8 cellular contexts compared by ENCODE assay signal in genomic region chr7:3300221-3300650, GRCh38. TPM values are rescaled to one million over a fixed set of nuclear protein-coding genes. Genes with fewer than 3 reads are reported as not detected.
DNase-seq lines count a peak whose midpoint lies in the region; ATAC-seq and TF ChIP-seq lines count a peak whose summit lies in the region.

No MANE protein-coding gene starts in this region.

- ATAC-seq in GM21367 (IDR thresholded peaks at IDR 0.05; ENCODE audit: unreplicated experiment), result no peak

- peak; percentile 30 for DNase-seq in NCI-H1436 (lab: John Stamatoyannopoulos, UW)
- DNase-seq in NCI-H1436 treated with DMSO at 0.1 percent for 48 hours (lab: John Stamatoyannopoulos, UW), result no peak
- DNase-seq in SK-N-MC (ENCODE audit: low read depth, low spot score), result no peak
- DNase-seq in left ventricle myocardium inferior, result no peak
- no peak for DNase-seq in LoVo (ENCODE audit: low spot score)
- DNase-seq in foreskin melanocyte, result no peak

- no peak for TF ChIP-seq CTCF in left ventricle myocardium inferior (IDR thresholded peaks at IDR 0.05; ENCODE audit: borderline replicate concordance)

- H3K36me3 ChIP-seq in SK-N-MC (ENCODE audit: insufficient read depth, low read length), result peaks cover 3% of the 10 kb centered on the region; the same call in 1 of the 2 replicates
- no peaks in the 10 kb centered on the region for H3K36me3 ChIP-seq in left ventricle myocardium inferior
- no peaks in the 10 kb centered on the region for H3K36me3 ChIP-seq in skeletal muscle satellite cell (ENCODE audit: insufficient read depth, low read length)

- H3K27me3 ChIP-seq in left ventricle myocardium inferior (ENCODE audit: low read depth) (peaks cover 28% of the 10 kb centered on the region), skeletal muscle satellite cell (ENCODE audit: control insufficient read depth, insufficient read depth, low read length) (peaks cover 9% of the 10 kb centered on the region)

- intact Hi-C loops in left ventricle myocardium inferior (cut with micrococcal nuclease), result no loop called here

- no peaks in the 10 kb centered on the region for H3K9me3 ChIP-seq in SK-N-MC (ENCODE audit: low read depth, low read length)
- no peaks in the 10 kb centered on the region for H3K9me3 ChIP-seq in left ventricle myocardium inferior (replicated peaks)
- no peaks in the 10 kb centered on the region for H3K9me3 ChIP-seq in skeletal muscle satellite cell (replicated peaks; ENCODE audit: low read length)

- peaks cover 21% of the 10 kb centered on the region for H3K4me1 ChIP-seq in left ventricle myocardium inferior
- peaks cover 13% of the 10 kb centered on the region for H3K4me1 ChIP-seq in skeletal muscle satellite cell (ENCODE audit: control insufficient read depth, insufficient read depth, low read length)

- H3K4me3 ChIP-seq in SK-N-MC (peak overlapping the region; percentile 94), left ventricle myocardium inferior (peak overlapping the region; percentile 69), skeletal muscle satellite cell (ENCODE audit: low read length) (peak overlapping the region; percentile 81)

- H3K4me2 ChIP-seq in skeletal muscle satellite cell (ENCODE audit: low read length), result peak overlapping the region; percentile 100

- H3K27ac ChIP-seq in SK-N-MC, result peak overlapping the region; percentile 91
- H3K27ac ChIP-seq in left ventricle myocardium inferior (replicated peaks), result no peak overlapping the region

- H3K9ac ChIP-seq in SK-N-MC (ENCODE audit: insufficient read length), result peak overlapping the region; percentile 60
- H3K9ac ChIP-seq in skeletal muscle satellite cell (ENCODE audit: low read depth, low read length), result peak overlapping the region; percentile 50

RNA-seq across cellular contexts. Expression of gene SDK1, which starts 0.8 kb away (rescaled TPM):
- total RNA-seq in left ventricle myocardium inferior, result 1.3 TPM
- total RNA-seq in skeletal muscle satellite cell (2012; rRNA removed), result under 0.01 and 2.0 TPM in 2 replicates
